ENCODE assay signal across 11 cellular contexts in the genomic region with DNA sequence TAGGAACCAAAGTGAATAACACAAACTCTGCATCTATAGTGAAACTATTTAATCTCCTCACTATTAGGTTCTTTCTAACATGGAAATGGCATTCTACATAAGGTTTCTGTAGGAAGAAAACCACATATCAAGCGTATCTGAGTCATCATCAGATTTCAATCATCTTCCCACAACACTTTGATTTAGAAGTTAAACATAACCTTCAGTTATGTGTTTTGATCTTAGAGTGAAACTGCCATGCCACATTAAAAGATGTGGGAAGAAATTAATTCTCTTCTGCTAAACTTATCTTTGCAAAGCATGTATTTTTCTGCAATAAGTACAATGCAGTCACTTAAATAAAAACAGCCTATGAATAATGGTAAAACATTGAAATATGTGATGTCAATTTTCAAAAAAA. TPM values are rescaled to one million over a fixed set of nuclear protein-coding genes. Genes with fewer than 3 reads are reported as not detected.
DNase-seq lines count a peak whose midpoint lies in the region; ATAC-seq and TF ChIP-seq lines count a peak whose summit lies in the region.
"Had no signal": no experiment of that assay in that cellular context is flagged by ENCODE, and none has a peak within 500 bp of the region (broad histone marks: within the 10 kb centered on the region; RNA-seq: fewer than 3 reads in every experiment).

No MANE protein-coding gene starts in this region.

- H3K4me1 ChIP-seq in DND-41 (ENCODE audit: insufficient read depth, low read length) = no peaks in the 10 kb centered on the region
- no peaks in the 10 kb centered on the region for H3K4me1 ChIP-seq in parathyroid adenoma

- H3K27me3 ChIP-seq in DND-41 (ENCODE audit: insufficient read depth, low read length, poor library complexity) = no peaks in the 10 kb centered on the region
- H3K27me3 ChIP-seq in parathyroid adenoma (ENCODE audit: control insufficient read depth, insufficient read depth, low read length) = no peaks in the 10 kb centered on the region
- H3K27me3 ChIP-seq: pancreas had no signal

- ATAC-seq in DND-41 (ENCODE audit: insufficient read depth, low read depth) = peak; percentile 83
- ATAC-seq in HG03354 (IDR thresholded peaks at IDR 0.05; ENCODE audit: poor library complexity, severe bottlenecking, unreplicated experiment) = no peak

- H3K27ac ChIP-seq in DND-41 (ENCODE audit: low read length) (no peak overlapping the region), parathyroid adenoma (peak overlapping the region; percentile 59)
- H3K27ac ChIP-seq: SK-N-MC had no signal

- no peak overlapping the region for H3K9ac ChIP-seq in DND-41 (ENCODE audit: low read depth, low read length)
- H3K9ac ChIP-seq in parathyroid adenoma = no peak overlapping the region

- in situ Hi-C loops in astrocyte of the spinal cord (cut with HindIII; ENCODE audit: low sequenced_read_pairs) = no loop called here

- no peaks in the 10 kb centered on the region for H3K9me3 ChIP-seq in DND-41 (ENCODE audit: insufficient read depth, low read length, severe bottlenecking)
- H3K9me3 ChIP-seq in parathyroid adenoma (ENCODE audit: control insufficient read depth, low read length) = no peaks in the 10 kb centered on the region
- H3K9me3 ChIP-seq: pancreas had no signal

- H2AFZ ChIP-seq in DND-41 (ENCODE audit: low read depth, low read length) = no peak overlapping the region
- no peak overlapping the region for H2AFZ ChIP-seq in parathyroid adenoma

- H3K4me3 ChIP-seq in DND-41 (ENCODE audit: low read depth in 1 of 2, low read length in 2 of 2) = no peak overlapping the region
- H3K4me3 ChIP-seq in astrocyte of the spinal cord (ENCODE audit: low read depth, low read length) = no peak overlapping the region
- no peak overlapping the region for H3K4me3 ChIP-seq in parathyroid adenoma (ENCODE audit: low read depth, low read length)
- H3K4me3 ChIP-seq: pancreas, SK-N-MC had no signal

- H3K4me2 ChIP-seq in DND-41 (ENCODE audit: insufficient read depth, low read length) (no peak overlapping the region), parathyroid adenoma (ENCODE audit: low read length) (no peak overlapping the region)

- H3K79me2 ChIP-seq in DND-41 (ENCODE audit: insufficient read depth, low read length) (no peaks in the 10 kb centered on the region), parathyroid adenoma (no peaks in the 10 kb centered on the region)

- TF ChIP-seq CTCF in DND-41 (IDR thresholded peaks at IDR 0.05; ENCODE audit: borderline replicate concordance, extremely low read depth, low read length, poor library complexity, severe bottlenecking) = no peak
- TF ChIP-seq CTCF in astrocyte of the spinal cord (IDR thresholded peaks at IDR 0.05; ENCODE audit: low read depth, low read length) = no peak
- no peak for TF ChIP-seq CTCF in parathyroid adenoma (IDR thresholded peaks at IDR 0.05)

- H4K20me1 ChIP-seq in DND-41 (ENCODE audit: insufficient read depth, low read length) = no peaks in the 10 kb centered on the region

- DNase-seq in DND-41 (no peak), M059J (ENCODE audit: low read depth) (peak; percentile 11), astrocyte of the spinal cord (ENCODE audit: low read depth, low spot score) (peak; percentile 36), NCI-H146 treated with DMSO at 0.1 percent for 48 hours (lab: John Stamatoyannopoulos, UW; ENCODE audit: unreplicated experiment) (no peak), A172 (ENCODE audit: low spot score) (no peak)
- no peak for DNase-seq in activated effector memory CD4-positive, alpha-beta T cell treated with anti-CD3 and anti-CD28 coated beads, Interleukin-2, amount 50 U/mL, for 16 hours
- DNase-seq: NCI-H2081 treated with DMSO at 0.1 percent for 48 hours, pancreas had no signal

- H3K36me3 ChIP-seq in DND-41 (ENCODE audit: insufficient read depth, low read length) = no peaks in the 10 kb centered on the region
- H3K36me3 ChIP-seq in parathyroid adenoma (ENCODE audit: control insufficient read depth, insufficient read depth, low read length) = no peaks in the 10 kb centered on the region
- H3K36me3 ChIP-seq: pancreas had no signal

RNA-seq across cellular contexts. Expression of gene MEF2C, which starts 55.0 kb away (rescaled TPM):
- 7.6 and 7.7 TPM in 2 replicates for total RNA-seq in M059J (2014; rRNA removed; shearing (Covaris generic))
- 0.41 and 2.4 TPM in 2 replicates for total RNA-seq in A172 (2014; rRNA removed; shearing (Covaris generic))

Comparison
In these comparisons a context has a peak if more than half of its experiments do, and no peak if none do; other contexts are left out.
1. DNase-seq: peak in M059J (single experiment) and astrocyte of the spinal cord (single experiment); none in DND-41 (single experiment), NCI-H146 treated with DMSO at 0.1 percent for 48 hours (single experiment), A172 (single experiment) and activated effector memory CD4-positive, alpha-beta T cell treated with anti-CD3 and anti-CD28 coated beads, Interleukin-2, amount 50 U/mL, for 16 hours (single experiment).